1 cellular context compared by ENCODE assay signal in genomic region chr3:100563652-100564215, GRCh38.
TF ChIP-seq lines count a peak whose summit lies in the region.

No MANE protein-coding gene starts in this region.

TF ChIP-seq in SK-N-SH treated with all-trans-retinoic acid at 6 μM for 48 hours, 23 proteins besides CTCF, POLR2A, EP300 and RAD21:
- TF ChIP-seq ZFP3 (CRISPR knock-in tag; IDR thresholded peaks at IDR 0.05) (no peak), ESRRG (CRISPR knock-in tag; IDR thresholded peaks at IDR 0.05) (no peak), CSDC2 (CRISPR knock-in tag; IDR thresholded peaks at IDR 0.05) (no peak), PATZ1 (CRISPR knock-in tag; IDR thresholded peaks at IDR 0.05; ENCODE audit: borderline replicate concordance) (no peak), ZFP30 (CRISPR knock-in tag; IDR thresholded peaks at IDR 0.05) (no peak), TSHZ2 (CRISPR knock-in tag; IDR thresholded peaks at IDR 0.05) (no peak), ZNF8 (CRISPR knock-in tag; IDR thresholded peaks at IDR 0.05) (no peak), SNAI2 (CRISPR knock-in tag; IDR thresholded peaks at IDR 0.05) (no peak), BACH2 (CRISPR knock-in tag; IDR thresholded peaks at IDR 0.05; ENCODE audit: borderline replicate concordance) (no peak), ZNF70 (CRISPR knock-in tag; IDR thresholded peaks at IDR 0.05) (no peak), RARB (CRISPR knock-in tag; IDR thresholded peaks at IDR 0.05) (no peak), ISL1 (CRISPR knock-in tag; IDR thresholded peaks at IDR 0.05) (no peak), TCF4 (CRISPR knock-in tag; IDR thresholded peaks at IDR 0.05; ENCODE audit: borderline replicate concordance) (no peak), CREB5 (CRISPR knock-in tag; IDR thresholded peaks at IDR 0.05; ENCODE audit: low read depth) (no peak), CSRNP3 (CRISPR knock-in tag; IDR thresholded peaks at IDR 0.05) (no peak), OSR1 (CRISPR knock-in tag; IDR thresholded peaks at IDR 0.05) (no peak), ARNTL (CRISPR knock-in tag; IDR thresholded peaks at IDR 0.05; ENCODE audit: borderline replicate concordance, low read depth) (no peak), PPARA (CRISPR knock-in tag; IDR thresholded peaks at IDR 0.05; ENCODE audit: borderline replicate concordance) (no peak)
